Comparison of ENCODE assay signal across 11 cellular contexts in the genomic region with DNA sequence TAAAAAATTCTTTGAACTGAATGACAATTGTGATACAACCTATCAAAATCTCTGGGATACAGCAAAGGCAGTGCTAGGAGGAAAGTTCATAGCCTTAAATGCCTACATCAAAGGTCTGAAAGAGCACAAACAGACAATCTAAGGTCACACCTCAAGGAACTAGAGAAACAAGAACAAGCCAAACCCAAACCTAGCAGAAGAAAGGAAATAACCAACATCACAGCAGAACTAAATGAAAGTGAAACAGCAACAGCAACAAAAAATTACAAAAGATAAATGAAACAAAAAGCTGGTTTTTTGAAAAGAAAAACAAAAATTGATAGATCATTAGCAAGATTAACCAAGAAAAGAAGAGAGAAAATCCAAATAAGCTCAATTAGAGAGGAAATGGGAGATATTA. TPM values are rescaled to one million over a fixed set of nuclear protein-coding genes. Genes with fewer than 3 reads are reported as not detected.
"Had no signal": no experiment of that assay in that cellular context is flagged by ENCODE, and none has a peak within 500 bp of the region (broad histone marks: within the 10 kb centered on the region; RNA-seq: fewer than 3 reads in every experiment).

No MANE protein-coding gene starts in this region.

RNA-seq across cellular contexts. Expression of a gene that starts 42.4 kb away (rescaled TPM):
- total RNA-seq: activated CD4-positive, alpha-beta memory T cell treated with anti-CD3 and anti-CD28 coated beads, Interleukin-2, amount 10 ng/mL, durations not matched to agents 7 days and 5 days; activated T-helper 17 cell treated with anti-CD3 and anti-CD28 coated beads, Interleukin-2, amount 50 U/mL, for 72 hours; breast epithelium; foreskin keratinocyte; lower leg skin; mesothelial cell of epicardium; omental fat pad; pulmonary artery endothelial cell; smooth muscle cell; upper lobe of right lung had no signal
- polyA plus RNA-seq: foreskin keratinocyte, heart left ventricle, smooth muscle cell had no signal
